13 cellular contexts compared by ENCODE assay signal in genomic region chr5:54455413-54456157, GRCh38. TPM values are rescaled to one million over a fixed set of nuclear protein-coding genes. Genes with fewer than 3 reads are reported as not detected.
DNase-seq lines count a peak whose midpoint lies in the region; ATAC-seq, FAIRE-seq and TF ChIP-seq lines count a peak whose summit lies in the region.
"Had no signal": no experiment of that assay in that cellular context is flagged by ENCODE, and none has a peak within 500 bp of the region (broad histone marks: within the 10 kb centered on the region; RNA-seq: fewer than 3 reads in every experiment).

TSS of gene HSPB3 (plus strand) at chr5:54455699. CDS start at chr5:54455790, 91 bp downstream.

- H3K4me1 ChIP-seq in esophagus (ENCODE audit: control insufficient read depth in 2 of 2, insufficient read depth in 2 of 2, low read length in 1 of 2): peaks cover 0 to 2% of the 10 kb centered on the region in 2 donors
- H3K4me1 ChIP-seq in mucosa of descending colon (ENCODE audit: low read depth): no peaks in the 10 kb centered on the region
- H3K4me1 ChIP-seq in CD4-positive, alpha-beta memory T cell (ENCODE audit: insufficient read depth, low read length): no peaks in the 10 kb centered on the region

- CTCF ChIA-PET in AG04449 (lab: Yijun Ruan, JAX): interaction anchor here (1.4 to 6.1 kb wide), 10 partner anchors 9 to 704 kb away, joined by 3 to 61 read pairs (median 8); partner anchors contain the start of gene GPX8
- CTCF ChIA-PET in CD4-positive, alpha-beta memory T cell (lab: Charles Lee; ENCODE audit: partially characterized antibody): interaction anchor here (1.3 to 2.8 kb wide), 2 partner anchors 16 to 34 kb away, joined by 5 to 11 read pairs; no protein-coding TSS in a partner anchor

- peaks cover 0 to under 1% of the 10 kb centered on the region in 2 donors for H3K36me3 Mint-ChIP-seq in CD4-positive, alpha-beta memory T cell

- no peaks in the 10 kb centered on the region for H3K27me3 ChIP-seq in esophagus (ENCODE audit: control insufficient read depth in 1 of 2, insufficient read depth in 2 of 2, low read length in 2 of 2)
- no peaks in the 10 kb centered on the region for H3K27me3 ChIP-seq in CD4-positive, alpha-beta memory T cell (ENCODE audit: insufficient read depth, low read length)

- H3K27ac ChIP-seq in esophagus (ENCODE audit: low read depth in 2 of 2, low read length in 1 of 2): peak within 1 kb of the TSS; percentile 16 to 58
- H3K27ac ChIP-seq in CD4-positive, alpha-beta memory T cell (ENCODE audit: low read depth, low read length): no peak within 1 kb of the TSS

- H3K4me1 Mint-ChIP-seq in CD4-positive, alpha-beta memory T cell: no peaks in the 10 kb centered on the region
- H3K4me1 Mint-ChIP-seq: activated T-helper 17 cell treated with anti-CD3 and anti-CD28 coated beads, Interleukin-2, amount 50 U/mL, for 72 hours had no signal

- ATAC-seq in mucosa of descending colon (peak; percentile 82), HG03432 (IDR thresholded peaks at IDR 0.05; ENCODE audit: unreplicated experiment) (no peak)
- ATAC-seq: activated T-helper 17 cell treated with anti-CD3 and anti-CD28 coated beads, Interleukin-2, amount 50 U/mL, for 72 hours had no signal

- no peak for TF ChIP-seq CTCF in AG04449 (IDR thresholded peaks at IDR 0.05; ENCODE audit: insufficient read depth, low read length, missing control alignments)
- TF ChIP-seq CTCF in mucosa of descending colon (IDR thresholded peaks at IDR 0.05): no peak

- peaks cover 14 to 26% of the 10 kb centered on the region in 2 donors for H3K27me3 Mint-ChIP-seq in CD4-positive, alpha-beta memory T cell

- H3K9me3 ChIP-seq in esophagus (ENCODE audit: control insufficient read depth in 2 of 2, insufficient read depth in 1 of 2, low read depth in 1 of 2, low read length in 1 of 2) (no peaks in the 10 kb centered on the region), mucosa of descending colon (no peaks in the 10 kb centered on the region)
- H3K9me3 ChIP-seq in CD4-positive, alpha-beta memory T cell (ENCODE audit: control insufficient read depth in 1 of 2, low read length in 2 of 2): no peaks in the 10 kb centered on the region

- intact Hi-C loops in mucosa of descending colon (cut with DNase I, micrococcal nuclease): no loop called here
- intact Hi-C loops in CD4-positive, alpha-beta memory T cell (cut with micrococcal nuclease): no loop called here

- no peaks in the 10 kb centered on the region for H3K36me3 ChIP-seq in esophagus (ENCODE audit: control insufficient read depth in 2 of 2, insufficient read depth in 2 of 2, low read length in 1 of 2)
- no peaks in the 10 kb centered on the region for H3K36me3 ChIP-seq in mucosa of descending colon (ENCODE audit: low read depth)
- H3K36me3 ChIP-seq in CD4-positive, alpha-beta memory T cell (ENCODE audit: insufficient read depth, low read length): no peaks in the 10 kb centered on the region

- DNase-seq in AG04449 (ENCODE audit: low read depth, low spot score) (peak; percentile 93), HTR-8/SVneo (ENCODE audit: insufficient read length, low spot score) (no peak), mucosa of descending colon (peak in 1 of 3 donors; percentile 5)
- no peak for DNase-seq in CD4-positive, alpha-beta memory T cell
- DNase-seq in activated CD4-positive, alpha-beta T cell treated with anti-CD3 and anti-CD28 coated beads for 48 hours: no peak
- DNase-seq in activated naive CD4-positive, alpha-beta T cell (lab: John Stamatoyannopoulos, UW): no peak
- DNase-seq: effector CD8-positive, alpha-beta T cell had no signal

- peak within 1 kb of the TSS; percentile 24 for H3K4me3 ChIP-seq in AG04449 (ENCODE audit: low read depth, low read length)
- no peak within 1 kb of the TSS for H3K4me3 ChIP-seq in esophagus (ENCODE audit: low read depth in 1 of 2, low read length in 2 of 2)
- H3K4me3 ChIP-seq in mucosa of descending colon: no peak within 1 kb of the TSS
- H3K4me3 ChIP-seq in CD4-positive, alpha-beta memory T cell (ENCODE audit: low read length in 2 of 2): no peak within 1 kb of the TSS

- peak within 1 kb of the TSS in 1 of 8 donors; percentile 3 for H3K4me3 Mint-ChIP-seq in CD4-positive, alpha-beta memory T cell
- H3K4me3 Mint-ChIP-seq: activated T-helper 17 cell treated with anti-CD3 and anti-CD28 coated beads, Interleukin-2, amount 50 U/mL, for 72 hours had no signal

- peaks cover 0 to 14% (median 6%) of the 10 kb centered on the region in 8 donors for H3K9me3 Mint-ChIP-seq in CD4-positive, alpha-beta memory T cell

- H3K27ac Mint-ChIP-seq in CD4-positive, alpha-beta memory T cell: no peak within 1 kb of the TSS
- H3K27ac Mint-ChIP-seq: activated T-helper 17 cell treated with anti-CD3 and anti-CD28 coated beads, Interleukin-2, amount 50 U/mL, for 72 hours had no signal

- FAIRE-seq in HTR-8/SVneo (lab: Jason Lieb, UNC): peak; percentile 67
- FAIRE-seq: D721Med had no signal

- WGBS in esophagus, 2 donors: 65 to 68% methylated on average over 18 of the region's 18 CpGs

- POLR2A ChIA-PET in AG04449 (lab: Yijun Ruan, JAX): interaction anchor here (0.6 to 1.0 kb wide), 2 partner anchors 13 to 145 kb away, joined by 3 to 5 read pairs; partner anchors contain the start of gene ARL15
- POLR2A ChIA-PET in CD4-positive, alpha-beta memory T cell (lab: Charles Lee; ENCODE audit: partially characterized antibody): no interaction called here

RNA-seq across cellular contexts. Expression of gene HSPB3, which starts in this region (rescaled TPM):
- 1 to 10 TPM; 3.2 to 3.5 TPM for polyA plus RNA-seq in esophagus
- total RNA-seq in mucosa of descending colon: 1 to 10 TPM in 2 of 3 donors, under 1 TPM in 1; 0.78 to 4.6 (median 1.5) TPM
- not detected for total RNA-seq in CD4-positive, alpha-beta memory T cell
- polyA plus RNA-seq in CD4-positive, alpha-beta memory T cell: not detected
- total RNA-seq: activated T-helper 17 cell treated with anti-CD3 and anti-CD28 coated beads, Interleukin-2, amount 50 U/mL, for 72 hours; lung microvascular endothelial cell; T-helper 2 cell treated with Interferon-gamma antibody and Interleukin-4, amounts not matched to agents 100 ng/mL and 5 ng/mL, for 36 hours had no signal

Comparison
In these comparisons a context has a peak if more than half of its experiments do, and no peak if none do; other contexts are left out.
1. RNA of gene HSPB3 (polyA plus RNA-seq): 3.2 to 3.5 TPM in esophagus; not detected in CD4-positive, alpha-beta memory T cell; every median in the first group is over 4 times any median in the second.